In the genomic region with DNA sequence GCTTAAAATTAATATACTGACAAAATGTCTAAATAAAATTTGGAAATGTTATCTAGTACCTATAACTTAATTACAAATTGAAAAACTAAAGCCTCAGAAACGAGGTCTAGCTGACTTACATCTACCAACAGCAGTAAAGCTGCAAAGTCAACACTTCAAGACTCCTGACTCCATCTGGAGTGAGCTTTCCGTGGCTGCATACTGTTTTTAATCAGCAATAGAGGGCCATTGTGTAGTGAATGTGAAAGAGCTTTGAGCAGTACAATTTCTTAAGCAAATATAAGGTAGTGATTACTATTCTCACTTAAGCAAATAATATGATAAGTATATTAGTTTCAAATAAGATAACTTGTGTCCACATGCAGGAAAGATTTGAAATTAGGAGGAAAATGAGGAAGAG, we compare ENCODE assay signal across 15 cellular contexts.
A peak's percentile ranks its signal among the peaks of the same experiment; 100 is the strongest.
DNase-seq lines count a peak whose midpoint lies in the region; ATAC-seq, FAIRE-seq and TF ChIP-seq lines count a peak whose summit lies in the region.
"Had no signal": no experiment of that assay in that cellular context is flagged by ENCODE, and none has a peak within 500 bp of the region (broad histone marks: within the 10 kb centered on the region; RNA-seq: fewer than 3 reads in every experiment).

No MANE protein-coding gene starts in this region.

- no peak for FAIRE-seq in HTR-8/SVneo (lab: Jason Lieb, UNC)

- no peaks in the 10 kb centered on the region for H3K36me3 Mint-ChIP-seq in dendritic cell treated with granulocyte-macrophage colony-stimulating factor and Interleukin-4, amounts not matched to agents 40 ng/mL and 50 ng/mL, for 4 days (ENCODE audit: low read depth)
- H3K36me3 Mint-ChIP-seq: CD8-positive, alpha-beta memory T cell had no signal

- H3K9me3 Mint-ChIP-seq in dendritic cell treated with granulocyte-macrophage colony-stimulating factor and Interleukin-4, amounts not matched to agents 40 ng/mL and 50 ng/mL, for 4 days, result no peaks in the 10 kb centered on the region

- peaks cover 17% of the 10 kb centered on the region for H3K4me1 Mint-ChIP-seq in dendritic cell treated with granulocyte-macrophage colony-stimulating factor and Interleukin-4, amounts not matched to agents 40 ng/mL and 50 ng/mL, for 4 days (ENCODE audit: low read depth)
- H3K4me1 Mint-ChIP-seq: CD8-positive, alpha-beta memory T cell had no signal

- H3K4me3 Mint-ChIP-seq in dendritic cell treated with granulocyte-macrophage colony-stimulating factor and Interleukin-4, amounts not matched to agents 40 ng/mL and 50 ng/mL, for 4 days, result no peak overlapping the region
- H3K4me3 Mint-ChIP-seq: CD8-positive, alpha-beta memory T cell; HFFc6 had no signal

- no peaks in the 10 kb centered on the region for H3K27me3 Mint-ChIP-seq in dendritic cell treated with granulocyte-macrophage colony-stimulating factor and Interleukin-4, amounts not matched to agents 40 ng/mL and 50 ng/mL, for 4 days

- DNase-seq in NCI-H146 (lab: John Stamatoyannopoulos, UW) (peak; percentile 26), NCI-H146 treated with DMSO at 0.1 percent for 48 hours (lab: John Stamatoyannopoulos, UW; ENCODE audit: unreplicated experiment) (no peak), NCI-H1048 (lab: John Stamatoyannopoulos, UW) (peak; percentile 81), NCI-H510A (lab: John Stamatoyannopoulos, UW) (peak; percentile 22), HTR-8/SVneo (ENCODE audit: insufficient read length, low spot score) (no peak), Kasumi-1 (lab: John Stamatoyannopoulos, UW) (no peak)
- DNase-seq: 8988T; CD8-positive, alpha-beta memory T cell; EL; HFFc6; MG63; NCI-H2107; T-helper 1 cell had no signal

- intact Hi-C loops in dendritic cell treated with granulocyte-macrophage colony-stimulating factor and Interleukin-4, amounts not matched to agents 40 ng/mL and 50 ng/mL, for 4 days (cut with micrococcal nuclease), result no loop called here

- H3K27ac Mint-ChIP-seq in dendritic cell treated with granulocyte-macrophage colony-stimulating factor and Interleukin-4, amounts not matched to agents 40 ng/mL and 50 ng/mL, for 4 days, result peak overlapping the region; percentile 56
- H3K27ac Mint-ChIP-seq: CD8-positive, alpha-beta memory T cell; HFFc6 had no signal

- no peak for ATAC-seq in SK-N-SH treated with all-trans-retinoic acid at 6 μM for 48 hours

TF ChIP-seq in SK-N-SH treated with all-trans-retinoic acid at 6 μM for 48 hours, 23 proteins besides CTCF, POLR2A, EP300 and RAD21:
- TF ChIP-seq ZNF565 (CRISPR knock-in tag; conservative IDR thresholded peaks at IDR 0.05; ENCODE audit: low read depth) (no peak), ZC3H10 (CRISPR knock-in tag; IDR thresholded peaks at IDR 0.05) (no peak), TOX (CRISPR knock-in tag; IDR thresholded peaks at IDR 0.05; ENCODE audit: borderline replicate concordance) (no peak), ZFP3 (CRISPR knock-in tag; IDR thresholded peaks at IDR 0.05) (no peak), ZNF8 (CRISPR knock-in tag; IDR thresholded peaks at IDR 0.05) (no peak), CREB5 (CRISPR knock-in tag; IDR thresholded peaks at IDR 0.05; ENCODE audit: low read depth) (no peak), ZFP30 (CRISPR knock-in tag; IDR thresholded peaks at IDR 0.05) (no peak), SNAI2 (CRISPR knock-in tag; IDR thresholded peaks at IDR 0.05) (no peak), RARB (CRISPR knock-in tag; IDR thresholded peaks at IDR 0.05) (no peak), TSHZ2 (CRISPR knock-in tag; IDR thresholded peaks at IDR 0.05) (no peak), ESRRG (CRISPR knock-in tag; IDR thresholded peaks at IDR 0.05) (no peak), ZNF70 (CRISPR knock-in tag; IDR thresholded peaks at IDR 0.05) (no peak), ARNTL (CRISPR knock-in tag; IDR thresholded peaks at IDR 0.05; ENCODE audit: borderline replicate concordance, low read depth) (no peak), OSR1 (CRISPR knock-in tag; IDR thresholded peaks at IDR 0.05) (no peak), TCF4 (CRISPR knock-in tag; IDR thresholded peaks at IDR 0.05; ENCODE audit: borderline replicate concordance) (no peak)
- TF ChIP-seq, protein P1, sequence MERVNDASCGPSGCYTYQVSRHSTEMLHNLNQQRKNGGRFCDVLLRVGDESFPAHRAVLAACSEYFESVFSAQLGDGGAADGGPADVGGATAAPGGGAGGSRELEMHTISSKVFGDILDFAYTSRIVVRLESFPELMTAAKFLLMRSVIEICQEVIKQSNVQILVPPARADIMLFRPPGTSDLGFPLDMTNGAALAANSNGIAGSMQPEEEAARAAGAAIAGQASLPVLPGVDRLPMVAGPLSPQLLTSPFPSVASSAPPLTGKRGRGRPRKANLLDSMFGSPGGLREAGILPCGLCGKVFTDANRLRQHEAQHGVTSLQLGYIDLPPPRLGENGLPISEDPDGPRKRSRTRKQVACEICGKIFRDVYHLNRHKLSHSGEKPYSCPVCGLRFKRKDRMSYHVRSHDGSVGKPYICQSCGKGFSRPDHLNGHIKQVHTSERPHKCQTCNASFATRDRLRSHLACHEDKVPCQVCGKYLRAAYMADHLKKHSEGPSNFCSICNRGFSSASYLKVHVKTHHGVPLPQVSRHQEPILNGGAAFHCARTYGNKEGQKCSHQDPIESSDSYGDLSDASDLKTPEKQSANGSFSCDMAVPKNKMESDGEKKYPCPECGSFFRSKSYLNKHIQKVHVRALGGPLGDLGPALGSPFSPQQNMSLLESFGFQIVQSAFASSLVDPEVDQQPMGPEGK (CRISPR knock-in tag; IDR thresholded peaks at IDR 0.05; ENCODE audit: borderline replicate concordance), result no peak

Comparison
In these comparisons a context has a peak if more than half of its experiments do, and no peak if none do; other contexts are left out.
1. DNase-seq: peak in NCI-H146 (single experiment), NCI-H1048 (single experiment) and NCI-H510A (single experiment); none in NCI-H146 treated with DMSO at 0.1 percent for 48 hours (single experiment), HTR-8/SVneo (single experiment) and Kasumi-1 (0 of 2).